19 cellular contexts compared by ENCODE assay signal in the genomic region with DNA sequence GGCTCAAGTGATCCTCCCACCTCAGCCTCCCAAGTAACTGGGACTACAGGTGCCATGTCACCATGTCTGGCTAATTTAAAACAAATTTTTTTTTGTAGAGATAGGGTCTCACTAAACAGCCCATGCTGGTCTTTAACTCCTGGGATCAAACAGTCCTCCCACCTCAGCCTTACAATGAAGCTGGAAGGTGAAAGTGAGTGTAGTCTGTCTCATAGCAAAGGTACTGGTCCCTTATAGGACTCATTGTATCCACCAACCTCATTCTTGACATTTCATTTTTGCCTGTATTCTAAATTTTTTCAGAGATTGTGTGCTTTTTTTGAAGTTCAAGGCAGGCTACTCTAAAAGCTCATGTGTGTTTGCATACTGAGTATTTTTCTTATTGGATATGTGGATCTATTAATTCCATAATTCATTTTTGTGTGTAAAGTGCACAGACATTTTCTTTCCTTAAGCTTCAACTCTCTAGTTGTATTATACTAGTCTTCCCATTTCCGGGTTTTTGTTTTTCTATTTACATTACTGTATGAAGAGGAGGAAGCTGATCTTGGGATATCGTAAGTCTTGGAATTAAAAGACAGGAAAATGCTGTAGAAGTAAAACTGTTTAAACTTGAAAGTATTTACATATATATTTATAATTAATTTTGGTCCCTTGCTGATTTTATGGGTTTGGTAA. TPM values are rescaled to one million over a fixed set of nuclear protein-coding genes. Genes with fewer than 3 reads are reported as not detected.
A peak's percentile ranks its signal among the peaks of the same experiment; 100 is the strongest.
DNase-seq lines count a peak whose midpoint lies in the region; ATAC-seq and TF ChIP-seq lines count a peak whose summit lies in the region.
"Had no signal": no experiment of that assay in that cellular context is flagged by ENCODE, and none has a peak within 500 bp of the region (broad histone marks: within the 10 kb centered on the region; RNA-seq: fewer than 3 reads in every experiment).

No MANE protein-coding gene starts in this region.

- no peaks in the 10 kb centered on the region for H3F3A ChIP-seq in Loucy (ENCODE audit: low read depth)

- in situ Hi-C loops in gastrocnemius medialis (cut with MboI; ENCODE audit: low sequenced_read_pairs in 4 of 4) = no loop called here

- peak overlapping the region; percentile 57 for H3K27ac Mint-ChIP-seq in activated T-cell treated with anti-CD3 and anti-CD28 coated beads, Interleukin-2, amount 50 U/mL, for 72 hours
- H3K27ac Mint-ChIP-seq in central memory CD8-positive, alpha-beta T cell (ENCODE audit: low read depth) = no peak overlapping the region
- H3K27ac Mint-ChIP-seq: nephron had no signal

- no peak for DNase-seq in activated T-cell treated with anti-CD3 and anti-CD28 coated beads, Interleukin-2, amount 50 U/mL, for 72 hours
- no peak for DNase-seq in activated T-cell treated with anti-CD3 and anti-CD28 coated beads, Interleukin-2, amount 50 U/mL, for 1 hour
- no peak for DNase-seq in central memory CD8-positive, alpha-beta T cell (ENCODE audit: low spot score in 2 of 2)
- DNase-seq in gastrocnemius medialis = no peak
- DNase-seq in activated gamma-delta T cell treated with Interleukin-2 at 50 U/mL for 16 hours = no peak
- DNase-seq in Right ventricle myocardium inferior (ENCODE audit: missing footprints) = no peak
- no peak for DNase-seq in SHP77 treated with DMSO at 0.1 percent for 48 hours (lab: John Stamatoyannopoulos, UW)
- DNase-seq: activated CD8-positive, alpha-beta memory T cell treated with anti-CD3 and anti-CD28 coated beads for 24 hours; amygdala; DND-41; NCI-H1930; NCI-H446 treated with DMSO at 0.1 percent for 48 hours; stimulated activated CD4-positive, alpha-beta T cell treated with anti-CD3 and anti-CD28 coated beads, Interleukin-2, amount 100 ng/mL, for 24 hours; T-helper 1 cell had no signal

- H3K4me1 Mint-ChIP-seq in activated T-cell treated with anti-CD3 and anti-CD28 coated beads, Interleukin-2, amount 50 U/mL, for 72 hours (ENCODE audit: low read depth) = peaks cover 82% of the 10 kb centered on the region
- H3K4me1 Mint-ChIP-seq in central memory CD8-positive, alpha-beta T cell = peaks cover 81% of the 10 kb centered on the region

- TF ChIP-seq CTCF in Loucy (conservative IDR thresholded peaks at IDR 0.05; ENCODE audit: low read length) = no peak
- no peak for TF ChIP-seq CTCF in gastrocnemius medialis (IDR thresholded peaks at IDR 0.05 in 4 of 5, conservative IDR thresholded peaks at IDR 0.05 in 1 of 5)

- peak overlapping the region in 1 of 2 donors; percentile 32 for H3K4me3 Mint-ChIP-seq in activated T-cell treated with anti-CD3 and anti-CD28 coated beads, Interleukin-2, amount 50 U/mL, for 72 hours
- H3K4me3 Mint-ChIP-seq in central memory CD8-positive, alpha-beta T cell = peak overlapping the region; percentile 6
- H3K4me3 Mint-ChIP-seq: CD14-positive monocyte, nephron had no signal

- H3K27ac ChIP-seq in gastrocnemius medialis = peak overlapping the region in 3 of 4 donors; percentile 4 to 10 (median 9)
- H3K27ac ChIP-seq: HL-60 had no signal

- H3K9me3 ChIP-seq in Loucy (ENCODE audit: insufficient read depth, low read depth, low read length) = no peaks in the 10 kb centered on the region
- H3K9me3 ChIP-seq in gastrocnemius medialis = no peaks in the 10 kb centered on the region
- H3K9me3 ChIP-seq: gastroesophageal sphincter had no signal

- no peak overlapping the region for H2AFZ ChIP-seq in Loucy (ENCODE audit: low read length)

- intact Hi-C loops in gastrocnemius medialis (cut with DNase I; ENCODE audit: low total_unique reads) (no loop called here), Right ventricle myocardium inferior (cut with DNase I) (no loop called here)

- H3K79me2 ChIP-seq in Loucy (ENCODE audit: insufficient read depth, low read length) = peaks cover 100% of the 10 kb centered on the region

- no peak for TF ChIP-seq POLR2A in gastrocnemius medialis (IDR thresholded peaks at IDR 0.05)

- H3K27me3 ChIP-seq in Loucy (ENCODE audit: insufficient read depth, low read length, poor library complexity, severe bottlenecking) (no peaks in the 10 kb centered on the region), gastrocnemius medialis (no peaks in the 10 kb centered on the region)
- H3K27me3 ChIP-seq: gastroesophageal sphincter had no signal

- no peaks in the 10 kb centered on the region for H3K9me3 Mint-ChIP-seq in activated T-cell treated with anti-CD3 and anti-CD28 coated beads, Interleukin-2, amount 50 U/mL, for 72 hours
- no peaks in the 10 kb centered on the region for H3K9me3 Mint-ChIP-seq in central memory CD8-positive, alpha-beta T cell
- H3K9me3 Mint-ChIP-seq: CD14-positive monocyte, nephron had no signal

- H4K20me1 ChIP-seq in Loucy (ENCODE audit: insufficient read depth, low read length, poor library complexity, severe bottlenecking) = peaks cover 98% of the 10 kb centered on the region

- H3K9me2 ChIP-seq in Loucy (replicated peaks; ENCODE audit: low read depth, low read length) = no peaks in the 10 kb centered on the region

- ATAC-seq in activated T-cell treated with anti-CD3 and anti-CD28 coated beads, Interleukin-2, amount 50 U/mL, for 72 hours (replicated peaks in 1 of 2) = peak in 1 of 2 donors; percentile 41
- no peak for ATAC-seq in central memory CD8-positive, alpha-beta T cell (replicated peaks; ENCODE audit: extremely low read depth, poor library complexity, severe bottlenecking)
- ATAC-seq in gastrocnemius medialis (no peak), Right ventricle myocardium inferior (no peak)
- ATAC-seq: gastroesophageal sphincter had no signal

- H3K4me1 ChIP-seq in Loucy (ENCODE audit: insufficient read depth, low read length, poor library complexity, severe bottlenecking) (peaks cover 38% of the 10 kb centered on the region), gastrocnemius medialis (peaks cover 74 to 75% of the 10 kb centered on the region in 2 donors)

- peak overlapping the region; percentile 61 for H3K4me2 ChIP-seq in Loucy (ENCODE audit: low read depth, low read length, poor library complexity, severe bottlenecking)

- no peaks in the 10 kb centered on the region for H3K27me3 Mint-ChIP-seq in activated T-cell treated with anti-CD3 and anti-CD28 coated beads, Interleukin-2, amount 50 U/mL, for 72 hours (ENCODE audit: low read depth)
- H3K27me3 Mint-ChIP-seq in central memory CD8-positive, alpha-beta T cell = no peaks in the 10 kb centered on the region

- peak overlapping the region; percentile 0 for H3K4me3 ChIP-seq in Loucy (ENCODE audit: low read length, poor library complexity, severe bottlenecking)
- H3K4me3 ChIP-seq in gastrocnemius medialis = no peak overlapping the region
- H3K4me3 ChIP-seq: gastroesophageal sphincter had no signal

- H3K9ac ChIP-seq in Loucy (ENCODE audit: low read depth, low read length, poor library complexity, severe bottlenecking) = no peak overlapping the region

- H3K36me3 ChIP-seq in Loucy (ENCODE audit: insufficient read depth, low read length) (no peaks in the 10 kb centered on the region), gastrocnemius medialis (no peaks in the 10 kb centered on the region)
- H3K36me3 ChIP-seq: gastroesophageal sphincter had no signal

- peaks cover 6 to 14% of the 10 kb centered on the region in 2 donors for H3K36me3 Mint-ChIP-seq in activated T-cell treated with anti-CD3 and anti-CD28 coated beads, Interleukin-2, amount 50 U/mL, for 72 hours (ENCODE audit: insufficient read depth in 2 of 2)
- H3K36me3 Mint-ChIP-seq in central memory CD8-positive, alpha-beta T cell (ENCODE audit: insufficient read depth) = peaks cover 22% of the 10 kb centered on the region

RNA-seq across cellular contexts. Expression of a gene that starts 13.3 kb away (rescaled TPM):
- 100 to 1,000 TPM in 1 of 2 donors, 10 to 100 TPM in 1; 96.4 to 112 TPM for total RNA-seq in activated T-cell treated with anti-CD3 and anti-CD28 coated beads, Interleukin-2, amount 50 U/mL, for 72 hours
- total RNA-seq in gastrocnemius medialis = 10 to 100 TPM; 29.7 to 72.1 (median 38.0) TPM
- 35.1 TPM for total RNA-seq in Right ventricle myocardium inferior
